In genomic region chr15:64430000-64430735, GRCh38 we compare ENCODE assay signal across 2 cellular contexts.
A peak's percentile ranks its signal among the peaks of the same experiment; 100 is the strongest.
TF ChIP-seq lines count a peak whose summit lies in the region.

No MANE protein-coding gene starts in this region.

TF ChIP-seq in K562, 482 proteins besides CTCF, POLR2A, EP300 and RAD21 (continues in another document):
- TF ChIP-seq ATF2 (CRISPR knock-in tag; IDR thresholded peaks at IDR 0.05), result no peak
- peak; percentile 56; the same call in 1 of the 2 replicates for TF ChIP-seq ZNF584 (CRISPR knock-in tag; IDR thresholded peaks at IDR 0.05; ENCODE audit: low read depth)
- TF ChIP-seq CEBPG (CRISPR knock-in tag; IDR thresholded peaks at IDR 0.05), result 0 out of 2 replicates have a peak, but pooled peaks have one; percentile 25
- TF ChIP-seq CEBPG (tag; conservative IDR thresholded peaks at IDR 0.05 in 1 of 2, IDR thresholded peaks at IDR 0.05 in 1 of 2), result no peak
- TF ChIP-seq, protein P1, sequence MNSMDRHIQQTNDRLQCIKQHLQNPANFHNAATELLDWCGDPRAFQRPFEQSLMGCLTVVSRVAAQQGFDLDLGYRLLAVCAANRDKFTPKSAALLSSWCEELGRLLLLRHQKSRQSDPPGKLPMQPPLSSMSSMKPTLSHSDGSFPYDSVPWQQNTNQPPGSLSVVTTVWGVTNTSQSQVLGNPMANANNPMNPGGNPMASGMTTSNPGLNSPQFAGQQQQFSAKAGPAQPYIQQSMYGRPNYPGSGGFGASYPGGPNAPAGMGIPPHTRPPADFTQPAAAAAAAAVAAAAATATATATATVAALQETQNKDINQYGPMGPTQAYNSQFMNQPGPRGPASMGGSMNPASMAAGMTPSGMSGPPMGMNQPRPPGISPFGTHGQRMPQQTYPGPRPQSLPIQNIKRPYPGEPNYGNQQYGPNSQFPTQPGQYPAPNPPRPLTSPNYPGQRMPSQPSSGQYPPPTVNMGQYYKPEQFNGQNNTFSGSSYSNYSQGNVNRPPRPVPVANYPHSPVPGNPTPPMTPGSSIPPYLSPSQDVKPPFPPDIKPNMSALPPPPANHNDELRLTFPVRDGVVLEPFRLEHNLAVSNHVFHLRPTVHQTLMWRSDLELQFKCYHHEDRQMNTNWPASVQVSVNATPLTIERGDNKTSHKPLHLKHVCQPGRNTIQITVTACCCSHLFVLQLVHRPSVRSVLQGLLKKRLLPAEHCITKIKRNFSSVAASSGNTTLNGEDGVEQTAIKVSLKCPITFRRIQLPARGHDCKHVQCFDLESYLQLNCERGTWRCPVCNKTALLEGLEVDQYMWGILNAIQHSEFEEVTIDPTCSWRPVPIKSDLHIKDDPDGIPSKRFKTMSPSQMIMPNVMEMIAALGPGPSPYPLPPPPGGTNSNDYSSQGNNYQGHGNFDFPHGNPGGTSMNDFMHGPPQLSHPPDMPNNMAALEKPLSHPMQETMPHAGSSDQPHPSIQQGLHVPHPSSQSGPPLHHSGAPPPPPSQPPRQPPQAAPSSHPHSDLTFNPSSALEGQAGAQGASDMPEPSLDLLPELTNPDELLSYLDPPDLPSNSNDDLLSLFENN (IDR thresholded peaks at IDR 0.05; ENCODE audit: low read depth in 2 of 2, low read length in 2 of 2), result peak in 1 of 2 experiments; percentile 58; a peak in 1 of 4 replicates
- no peak for TF ChIP-seq HNRNPH1 (optimal IDR thresholded peaks at IDR 0.05; ENCODE audit: low read depth, low read length)
- TF ChIP-seq ZFP91 (CRISPR knock-in tag; IDR thresholded peaks at IDR 0.05), result no peak
- peak; percentile 78 for TF ChIP-seq NCOR1 (IDR thresholded peaks at IDR 0.05)
- TF ChIP-seq, protein P2, sequence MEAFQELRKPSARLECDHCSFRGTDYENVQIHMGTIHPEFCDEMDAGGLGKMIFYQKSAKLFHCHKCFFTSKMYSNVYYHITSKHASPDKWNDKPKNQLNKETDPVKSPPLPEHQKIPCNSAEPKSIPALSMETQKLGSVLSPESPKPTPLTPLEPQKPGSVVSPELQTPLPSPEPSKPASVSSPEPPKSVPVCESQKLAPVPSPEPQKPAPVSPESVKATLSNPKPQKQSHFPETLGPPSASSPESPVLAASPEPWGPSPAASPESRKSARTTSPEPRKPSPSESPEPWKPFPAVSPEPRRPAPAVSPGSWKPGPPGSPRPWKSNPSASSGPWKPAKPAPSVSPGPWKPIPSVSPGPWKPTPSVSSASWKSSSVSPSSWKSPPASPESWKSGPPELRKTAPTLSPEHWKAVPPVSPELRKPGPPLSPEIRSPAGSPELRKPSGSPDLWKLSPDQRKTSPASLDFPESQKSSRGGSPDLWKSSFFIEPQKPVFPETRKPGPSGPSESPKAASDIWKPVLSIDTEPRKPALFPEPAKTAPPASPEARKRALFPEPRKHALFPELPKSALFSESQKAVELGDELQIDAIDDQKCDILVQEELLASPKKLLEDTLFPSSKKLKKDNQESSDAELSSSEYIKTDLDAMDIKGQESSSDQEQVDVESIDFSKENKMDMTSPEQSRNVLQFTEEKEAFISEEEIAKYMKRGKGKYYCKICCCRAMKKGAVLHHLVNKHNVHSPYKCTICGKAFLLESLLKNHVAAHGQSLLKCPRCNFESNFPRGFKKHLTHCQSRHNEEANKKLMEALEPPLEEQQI (IDR thresholded peaks at IDR 0.05), result no peak; the same call in 1 of the 2 replicates
- 0 out of 2 replicates have a peak, but pooled peaks have one; percentile 51 for TF ChIP-seq RUNX1 (IDR thresholded peaks at IDR 0.05; ENCODE audit: low read depth)
- TF ChIP-seq ZNF764 (CRISPR knock-in tag; IDR thresholded peaks at IDR 0.05; ENCODE audit: low read depth), result no peak
- no peak for TF ChIP-seq ZNF212 (CRISPR knock-in tag; IDR thresholded peaks at IDR 0.05)
- TF ChIP-seq LEF1 (IDR thresholded peaks at IDR 0.05), result peak; percentile 76; the same call in 1 of the 2 replicates
- peak; percentile 84; the same call in 1 of the 2 replicates for TF ChIP-seq FOXP4 (CRISPR knock-in tag; IDR thresholded peaks at IDR 0.05; ENCODE audit: borderline replicate concordance)

TF ChIP-seq in GM12891, 5 proteins besides CTCF, POLR2A, EP300 and RAD21:
- no peak for TF ChIP-seq POU2F2 (IDR thresholded peaks at IDR 0.05; ENCODE audit: low read depth, low read length)
- TF ChIP-seq PAX5 (IDR thresholded peaks at IDR 0.05; ENCODE audit: insufficient read depth, low read length, severe bottlenecking), result no peak
- no peak for TF ChIP-seq SPI1 (IDR thresholded peaks at IDR 0.05; ENCODE audit: low read depth, low read length)
- no peak for TF ChIP-seq POLR2AphosphoS5 (IDR thresholded peaks at IDR 0.05; ENCODE audit: low read depth, low read length)
- no peak for TF ChIP-seq TAF1 (IDR thresholded peaks at IDR 0.05; ENCODE audit: low read depth, low read length)
